ENCODE assay signal across 19 cellular contexts in the genomic region with DNA sequence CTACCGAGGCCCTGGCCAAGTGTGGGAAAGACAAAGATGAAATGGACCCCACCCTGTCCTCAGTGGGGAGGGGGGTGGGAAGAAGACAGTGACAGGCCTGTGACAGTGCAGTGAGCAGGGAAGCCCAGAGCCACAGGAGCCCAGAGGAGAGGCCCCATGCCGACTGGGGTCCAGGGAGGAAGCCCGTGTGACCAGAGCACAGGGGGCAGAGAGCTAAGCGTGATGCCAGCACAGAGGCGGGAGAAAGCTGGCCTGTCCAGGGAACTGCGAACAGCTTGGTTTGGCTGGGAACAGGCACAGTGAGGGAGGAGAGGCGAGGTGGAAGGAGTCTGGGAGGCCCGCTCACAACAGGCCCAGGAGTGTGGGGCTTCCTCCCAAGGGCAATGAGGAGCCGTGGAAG.
DNase-seq lines count a peak whose midpoint lies in the region; ATAC-seq and TF ChIP-seq lines count a peak whose summit lies in the region.
"Had no signal": no experiment of that assay in that cellular context is flagged by ENCODE, and none has a peak within 500 bp of the region (broad histone marks: within the 10 kb centered on the region; RNA-seq: fewer than 3 reads in every experiment).

No MANE protein-coding gene starts in this region.

- no peak overlapping the region for H3K27ac ChIP-seq in WERI-Rb-1
- no peak overlapping the region for H3K27ac ChIP-seq in testis
- H3K27ac ChIP-seq: KMS-11, Peyer's patch had no signal

- peaks cover 79% of the 10 kb centered on the region for H3K36me3 ChIP-seq in WERI-Rb-1
- no peaks in the 10 kb centered on the region for H3K36me3 ChIP-seq in mucosa of descending colon (ENCODE audit: low read depth)
- H3K36me3 ChIP-seq in testis (ENCODE audit: low read depth, missing control alignments): no peaks in the 10 kb centered on the region
- H3K36me3 ChIP-seq: BE2C, Peyer's patch had no signal

- intact Hi-C loops in mucosa of descending colon (cut with DNase I, micrococcal nuclease): no loop called here
- intact Hi-C loops in testis (cut with DNase I; ENCODE audit: low total_unique reads): no loop called here

- no peaks in the 10 kb centered on the region for H3K27me3 ChIP-seq in WERI-Rb-1 (ENCODE audit: insufficient read depth, low read depth, severe bottlenecking)
- H3K27me3 ChIP-seq in testis: no peaks in the 10 kb centered on the region
- H3K27me3 ChIP-seq: BE2C, Peyer's patch had no signal

- no peak for TF ChIP-seq POLR2A in testis (IDR thresholded peaks at IDR 0.05)

- H3K9me3 ChIP-seq in WERI-Rb-1 (ENCODE audit: severe bottlenecking): no peaks in the 10 kb centered on the region
- no peaks in the 10 kb centered on the region for H3K9me3 ChIP-seq in mucosa of descending colon
- H3K9me3 ChIP-seq in testis: no peaks in the 10 kb centered on the region
- H3K9me3 ChIP-seq: BE2C, Peyer's patch had no signal

- 60 to 66% methylated on average over 7 to 8 of the region's 9 CpGs for WGBS in testis, 2 donors

- no peak for ATAC-seq in mucosa of descending colon
- no peak for ATAC-seq in GM21423 (IDR thresholded peaks at IDR 0.05; ENCODE audit: unreplicated experiment)
- ATAC-seq: activated CD8-positive, alpha-beta T cell treated with anti-CD3 and anti-CD28 coated beads for 36 hours; stimulated activated memory B cell treated with anti-CD40 and anti-IgM and Interleukin-4, amounts not matched to agents 10 μg/mL and 1 μg/mL and 100 μg/mL, for 72 hours had no signal

- no peak for TF ChIP-seq CTCF in WERI-Rb-1 (IDR thresholded peaks at IDR 0.05; ENCODE audit: low read depth, low read length)
- no peak for TF ChIP-seq CTCF in mucosa of descending colon (IDR thresholded peaks at IDR 0.05)
- TF ChIP-seq CTCF in testis (IDR thresholded peaks at IDR 0.05): no peak
- no peak for TF ChIP-seq CTCF in GM20000 (IDR thresholded peaks at IDR 0.05; ENCODE audit: extremely low read depth, missing control alignments)

- H3K4me1 ChIP-seq in mucosa of descending colon (ENCODE audit: low read depth): no peaks in the 10 kb centered on the region
- peaks cover 7% of the 10 kb centered on the region for H3K4me1 ChIP-seq in testis
- H3K4me1 ChIP-seq: BE2C, Peyer's patch had no signal

- H3K4me3 ChIP-seq in WERI-Rb-1 (ENCODE audit: low read depth, low read length) (no peak overlapping the region), mucosa of descending colon (no peak overlapping the region), testis (no peak overlapping the region)
- H3K4me3 ChIP-seq: Peyer's patch had no signal

- DNase-seq in activated effector memory CD4-positive, alpha-beta T cell treated with anti-CD3 and anti-CD28 coated beads, Interleukin-2, amount 50 U/mL, for 16 hours: peak; percentile 50
- DNase-seq in activated effector memory CD4-positive, alpha-beta T cell treated with Interleukin-2 at 50 U/mL for 16 hours: no peak
- peak; percentile 4 for DNase-seq in WERI-Rb-1
- DNase-seq in mucosa of descending colon: peak in 2 of 3 donors; percentile 7 to 19
- peak; percentile 22 for DNase-seq in testis
- DNase-seq in NCI-H2227 treated with DMSO at 0.1 percent for 48 hours (lab: John Stamatoyannopoulos, UW): no peak
- no peak for DNase-seq in GM20000 (ENCODE audit: low spot score)
- DNase-seq: activated CD8-positive, alpha-beta T cell treated with anti-CD3 and anti-CD28 coated beads for 36 hours; BE2C; DMS153; NCI-H2029 treated with DMSO at 0.1 percent for 48 hours; NCI-H69; occipital lobe; stimulated activated CD4-positive, alpha-beta T cell treated with anti-CD3 and anti-CD28 coated beads, Interleukin-4, amount 100 ng/mL, for 24 hours; SW 1271 had no signal

Comparison
In these comparisons a context has a peak if more than half of its experiments do, and no peak if none do; other contexts are left out.
1. DNase-seq: peak in activated effector memory CD4-positive, alpha-beta T cell treated with anti-CD3 and anti-CD28 coated beads, Interleukin-2, amount 50 U/mL, for 16 hours (single experiment), WERI-Rb-1 (single experiment), mucosa of descending colon (2 of 3) and testis (single experiment); none in activated effector memory CD4-positive, alpha-beta T cell treated with Interleukin-2 at 50 U/mL for 16 hours (single experiment), NCI-H2227 treated with DMSO at 0.1 percent for 48 hours (single experiment) and GM20000 (single experiment).